Comparison of ENCODE assay signal across 21 cellular contexts in the genomic region with DNA sequence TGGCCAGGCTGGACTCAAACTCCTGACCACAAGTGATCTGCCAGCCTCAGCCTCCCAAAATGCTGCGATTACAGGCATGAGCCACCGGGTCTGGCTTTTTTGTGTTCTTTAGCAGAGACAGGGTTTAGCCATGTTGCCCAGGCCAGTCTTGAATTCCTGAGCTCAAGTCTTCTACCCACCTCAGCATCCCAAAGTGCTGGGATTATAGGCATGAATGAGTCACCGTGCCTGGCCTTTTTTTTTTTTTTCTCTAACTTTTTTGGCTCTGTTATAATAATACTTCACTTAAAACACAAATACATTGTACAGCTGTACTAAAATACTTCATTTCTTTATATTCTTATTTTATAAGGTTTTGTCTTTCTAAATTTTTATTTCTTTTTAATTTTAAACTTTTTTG.
"Had no signal": no experiment of that assay in that cellular context is flagged by ENCODE, and none has a peak within 500 bp of the region (broad histone marks: within the 10 kb centered on the region; RNA-seq: fewer than 3 reads in every experiment).

No MANE protein-coding gene starts in this region.

- FAIRE-seq: islet of Langerhans, small intestine, urothelium cell line had no signal

- H3K27me3 ChIP-seq: esophagus muscularis mucosa, gastrocnemius medialis, heart right ventricle, ovary, suprapubic skin, thyroid gland had no signal

- DNase-seq: effector memory CD4-positive, alpha-beta T cell; gastrocnemius medialis; heart right ventricle; hypothalamus; natural killer cell; nucleus accumbens; ovary; small intestine; stimulated activated CD4-positive, alpha-beta T cell treated with anti-CD3 and anti-CD28 coated beads, Interleukin-2, amount 100 ng/mL, for 48 hours; stimulated activated naive CD4-positive, alpha-beta T cell treated with Interleukin-2 at 50 U/mL for 16 hours; thyroid gland had no signal

- H3K36me3 Mint-ChIP-seq: mesothelial cell of epicardium, natural killer cell, type B pancreatic cell had no signal

- H3K27ac ChIP-seq: epithelial cell of prostate, esophagus muscularis mucosa, gastrocnemius medialis, heart right ventricle, ovary, suprapubic skin, thyroid gland had no signal

- H3K4me3 ChIP-seq: esophagus muscularis mucosa, gastrocnemius medialis, heart right ventricle, ovary, suprapubic skin, thyroid gland had no signal

- H3K27me3 Mint-ChIP-seq: type B pancreatic cell had no signal

- H3K36me3 ChIP-seq: esophagus muscularis mucosa, gastrocnemius medialis, heart right ventricle, ovary, suprapubic skin, thyroid gland had no signal

- H3K4me1 Mint-ChIP-seq: natural killer cell, neural crest cell had no signal

- H3K4me3 Mint-ChIP-seq: mesothelial cell of epicardium, natural killer cell, neural crest cell, type B pancreatic cell had no signal

- H3K4me1 ChIP-seq: esophagus muscularis mucosa, gastrocnemius medialis, heart right ventricle, suprapubic skin, thyroid gland had no signal

- H3K9me3 ChIP-seq: esophagus muscularis mucosa, gastrocnemius medialis, ovary, suprapubic skin, thyroid gland had no signal

- ATAC-seq: gastrocnemius medialis, heart right ventricle, left lobe of liver, natural killer cell, right cardiac atrium had no signal

- H3K27ac Mint-ChIP-seq: mesothelial cell of epicardium, natural killer cell, type B pancreatic cell had no signal

- H3K9me3 Mint-ChIP-seq: neural crest cell, type B pancreatic cell had no signal
